8 cellular contexts compared by ENCODE assay signal in genomic region chr20:23161968-23162696, GRCh38.
DNase-seq lines count a peak whose midpoint lies in the region; ATAC-seq and TF ChIP-seq lines count a peak whose summit lies in the region.

No MANE protein-coding gene starts in this region.

- CTCF ChIA-PET in activated CD8-positive, alpha-beta T cell treated with anti-CD3 and anti-CD28 coated beads for 36 hours (lab: Charles Lee): no interaction called here

- peak overlapping the region; percentile 79 to 84 (median 82) for H3K27ac ChIP-seq in esophagus squamous epithelium
- H3K27ac ChIP-seq in psoas muscle: peak overlapping the region; percentile 48

- peaks cover 32 to 70% (median 50%) of the 10 kb centered on the region in 3 donors for H3K4me1 ChIP-seq in esophagus squamous epithelium
- peaks cover 39% of the 10 kb centered on the region for H3K4me1 ChIP-seq in psoas muscle

- TF ChIP-seq POLR2A in esophagus squamous epithelium (IDR thresholded peaks at IDR 0.05): no peak

- peak; percentile 78 for DNase-seq in GM12865 (ENCODE audit: low read depth)
- peak; percentile 99 for DNase-seq in NCI-H510A treated with DMSO at 0.1 percent for 48 hours (lab: John Stamatoyannopoulos, UW)
- DNase-seq in esophagus squamous epithelium (lab: John Stamatoyannopoulos, UW): no peak
- peak; percentile 89 to 95 for DNase-seq in psoas muscle
- no peak for DNase-seq in nephron progenitor cell
- no peak for DNase-seq in activated CD8-positive, alpha-beta T cell treated with anti-CD3 and anti-CD28 coated beads for 36 hours

- peaks cover 4% of the 10 kb centered on the region for H3K27me3 Mint-ChIP-seq in nephron progenitor cell (ENCODE audit: low read depth, poor library complexity)
- H3K27me3 Mint-ChIP-seq in activated CD8-positive, alpha-beta T cell treated with anti-CD3 and anti-CD28 coated beads for 36 hours: no peaks in the 10 kb centered on the region

- no peak overlapping the region for H3K27ac Mint-ChIP-seq in nephron progenitor cell
- no peak overlapping the region for H3K27ac Mint-ChIP-seq in activated CD8-positive, alpha-beta T cell treated with anti-CD3 and anti-CD28 coated beads for 36 hours

- TF ChIP-seq CTCF in GM12865 (IDR thresholded peaks at IDR 0.05; ENCODE audit: insufficient read depth, low read depth, low read length, missing control alignments): no peak
- TF ChIP-seq CTCF in esophagus squamous epithelium (IDR thresholded peaks at IDR 0.05): no peak
- TF ChIP-seq CTCF in psoas muscle (IDR thresholded peaks at IDR 0.05): no peak
- TF ChIP-seq CTCF in nephron progenitor cell (IDR thresholded peaks at IDR 0.05): no peak
- no peak for TF ChIP-seq CTCF in activated CD8-positive, alpha-beta T cell treated with anti-CD3 and anti-CD28 coated beads for 36 hours (IDR thresholded peaks at IDR 0.05)

- no peaks in the 10 kb centered on the region for H3K27me3 ChIP-seq in esophagus squamous epithelium
- H3K27me3 ChIP-seq in psoas muscle (ENCODE audit: insufficient read depth in 3 of 3, low read length in 2 of 3): no peaks in the 10 kb centered on the region

- POLR2A ChIA-PET in activated CD8-positive, alpha-beta T cell treated with anti-CD3 and anti-CD28 coated beads for 36 hours (lab: Charles Lee): no interaction called here

- H3K4me3 ChIP-seq in GM12865 (ENCODE audit: low read depth, low read length): no peak overlapping the region
- H3K4me3 ChIP-seq in esophagus squamous epithelium: no peak overlapping the region
- H3K4me3 ChIP-seq in psoas muscle: no peak overlapping the region

- no peaks in the 10 kb centered on the region for H3K36me3 Mint-ChIP-seq in nephron progenitor cell (ENCODE audit: low read depth)
- H3K36me3 Mint-ChIP-seq in activated CD8-positive, alpha-beta T cell treated with anti-CD3 and anti-CD28 coated beads for 36 hours (ENCODE audit: low read depth): no peaks in the 10 kb centered on the region

- WGBS in esophagus squamous epithelium, 2 donors: 50 to 64% methylated on average over 4 to 5 of the region's 12 CpGs
- 30 to 51% (median 41%) methylated on average over 12 of the region's 12 CpGs for WGBS in psoas muscle, 3 donors

- H3K36me3 ChIP-seq in esophagus squamous epithelium: no peaks in the 10 kb centered on the region
- no peaks in the 10 kb centered on the region for H3K36me3 ChIP-seq in psoas muscle (ENCODE audit: insufficient read depth in 1 of 2, low read depth in 1 of 2)

- H3K9me3 ChIP-seq in esophagus squamous epithelium: no peaks in the 10 kb centered on the region
- no peaks in the 10 kb centered on the region for H3K9me3 ChIP-seq in psoas muscle

- intact Hi-C loops in esophagus squamous epithelium (cut with DNase I) (no loop called here), psoas muscle (cut with DNase I) (no loop called here)
- intact Hi-C loops in activated CD8-positive, alpha-beta T cell treated with anti-CD3 and anti-CD28 coated beads for 36 hours (cut with micrococcal nuclease): no loop called here

- no peaks in the 10 kb centered on the region for H3K9me3 Mint-ChIP-seq in nephron progenitor cell
- H3K9me3 Mint-ChIP-seq in activated CD8-positive, alpha-beta T cell treated with anti-CD3 and anti-CD28 coated beads for 36 hours: no peaks in the 10 kb centered on the region

- peaks cover 40% of the 10 kb centered on the region for H3K4me1 Mint-ChIP-seq in nephron progenitor cell
- H3K4me1 Mint-ChIP-seq in activated CD8-positive, alpha-beta T cell treated with anti-CD3 and anti-CD28 coated beads for 36 hours (ENCODE audit: low read depth): peaks cover 7% of the 10 kb centered on the region

- H3K4me3 Mint-ChIP-seq in nephron progenitor cell: no peak overlapping the region
- H3K4me3 Mint-ChIP-seq in activated CD8-positive, alpha-beta T cell treated with anti-CD3 and anti-CD28 coated beads for 36 hours: no peak overlapping the region

- ATAC-seq in psoas muscle (peak; percentile 62 to 92 (median 92)), GM21367 (IDR thresholded peaks at IDR 0.05; ENCODE audit: unreplicated experiment) (no peak), GM21528 (IDR thresholded peaks at IDR 0.05; ENCODE audit: low FRiP score, unreplicated experiment) (no peak)
- ATAC-seq in activated CD8-positive, alpha-beta T cell treated with anti-CD3 and anti-CD28 coated beads for 36 hours: no peak

Comparison
In these comparisons a context has a peak if more than half of its experiments do, and no peak if none do; other contexts are left out.
1. DNase-seq: peak in GM12865 (single experiment), NCI-H510A treated with DMSO at 0.1 percent for 48 hours (single experiment) and psoas muscle (2 of 2); none in esophagus squamous epithelium (single experiment), nephron progenitor cell (single experiment) and activated CD8-positive, alpha-beta T cell treated with anti-CD3 and anti-CD28 coated beads for 36 hours (single experiment).
2. ATAC-seq: peak in psoas muscle (4 of 4); none in GM21367 (single experiment), GM21528 (single experiment) and activated CD8-positive, alpha-beta T cell treated with anti-CD3 and anti-CD28 coated beads for 36 hours (single experiment).